ENCODE assay signal across 21 cellular contexts in genomic region chr1:1879942-1880341, GRCh38. TPM values are rescaled to one million over a fixed set of nuclear protein-coding genes. Genes with fewer than 3 reads are reported as not detected.
DNase-seq lines count a peak whose midpoint lies in the region; ATAC-seq, FAIRE-seq and TF ChIP-seq lines count a peak whose summit lies in the region.
"Had no signal": no experiment of that assay in that cellular context is flagged by ENCODE, and none has a peak within 500 bp of the region (broad histone marks: within the 10 kb centered on the region; RNA-seq: fewer than 3 reads in every experiment).

No MANE protein-coding gene starts in this region.

- TF ChIP-seq POLR2A in GM12891 (IDR thresholded peaks at IDR 0.05; ENCODE audit: low read depth, low read length) (no peak), breast epithelium (IDR thresholded peaks at IDR 0.05) (no peak)

- H3K4me1 ChIP-seq in trophoblast cell (ENCODE audit: control insufficient read depth in 1 of 2, insufficient read depth in 2 of 2, low read length in 2 of 2) (peaks cover 3 to 9% of the 10 kb centered on the region in 2 experiments), breast epithelium (peaks cover 0 to 7% of the 10 kb centered on the region in 2 donors)
- H3K4me1 ChIP-seq: BE2C had no signal

- H3K27ac Mint-ChIP-seq in T-helper 17 cell (peak overlapping the region; percentile 91), chondrocyte (ENCODE audit: unreplicated experiment) (peak overlapping the region; percentile 17)

- no peak overlapping the region for H3K4me3 ChIP-seq in trophoblast cell (ENCODE audit: low read depth, low read length)
- no peak overlapping the region for H3K4me3 ChIP-seq in breast epithelium
- H3K4me3 ChIP-seq: A549 had no signal

- peak overlapping the region; percentile 36 for H3K4me3 Mint-ChIP-seq in T-helper 17 cell
- no peak overlapping the region for H3K4me3 Mint-ChIP-seq in chondrocyte (ENCODE audit: unreplicated experiment)

- H3K36me3 Mint-ChIP-seq in T-helper 17 cell (ENCODE audit: low read depth) (peaks cover 6% of the 10 kb centered on the region), chondrocyte (ENCODE audit: low read depth) (peaks cover 10% of the 10 kb centered on the region)

- DNase-seq in GM12891 (ENCODE audit: insufficient read length, low spot score) (no peak), T-helper 17 cell (no peak), chondrocyte (ENCODE audit: low spot score) (no peak), trophoblast cell (no peak), breast epithelium (ENCODE audit: low spot score in 2 of 2) (no peak), NCI-H748 (lab: John Stamatoyannopoulos, UW; ENCODE audit: unreplicated experiment) (no peak)
- DNase-seq: BE2C; CD8-positive, alpha-beta T cell; COR-L47; DMS153; DMS79 treated with DMSO at 0.1 percent for 48 hours; EL had no signal

- H3K4me2 ChIP-seq in trophoblast cell (ENCODE audit: low read length), result no peak overlapping the region
- H3K4me2 ChIP-seq: A549 had no signal

- WGBS in trophoblast cell (ENCODE audit: extremely low coverage, insufficient coverage, insufficient read length), result no CpG with 5 or more reads among the region's 5 CpGs

- no peak overlapping the region for H4K8ac ChIP-seq in trophoblast cell (ENCODE audit: low read depth, low read length)

- peak overlapping the region; percentile 97 for H3K4ac ChIP-seq in trophoblast cell (ENCODE audit: low read depth, low read length)

- peaks cover 3% of the 10 kb centered on the region for H3K9me3 ChIP-seq in T-helper 17 cell (ENCODE audit: control insufficient read depth, low read length, poor library complexity, severe bottlenecking)
- H3K9me3 ChIP-seq in trophoblast cell (ENCODE audit: insufficient read depth, low read depth, low read length), result no peaks in the 10 kb centered on the region
- H3K9me3 ChIP-seq in breast epithelium, result no peaks in the 10 kb centered on the region
- H3K9me3 ChIP-seq: A549, BE2C had no signal

- ATAC-seq in T-helper 17 cell (no peak), GM21723 (IDR thresholded peaks at IDR 0.05; ENCODE audit: unreplicated experiment) (no peak)
- ATAC-seq: A549; CD8-positive, alpha-beta T cell; HCT116 had no signal

- no peak overlapping the region for H3K18ac ChIP-seq in trophoblast cell (ENCODE audit: low read length)

- no peak for FAIRE-seq in GM12891 (lab: Jason Lieb, UNC)
- FAIRE-seq: A549, D721Med, G401.6, H54, HepG2, HTR-8/SVneo had no signal

- no peak overlapping the region for H2BK120ac ChIP-seq in trophoblast cell (ENCODE audit: insufficient read depth, low read length, poor library complexity)

- H2AK5ac ChIP-seq in trophoblast cell (ENCODE audit: low read length), result no peak overlapping the region

- no peak overlapping the region for H2AFZ ChIP-seq in trophoblast cell (ENCODE audit: insufficient read depth, low read length, poor library complexity)

- H4K12ac ChIP-seq in trophoblast cell (ENCODE audit: low read depth, low read length), result no peak overlapping the region

- H2BK12ac ChIP-seq in trophoblast cell (ENCODE audit: low read length), result no peak overlapping the region

- H2BK5ac ChIP-seq in trophoblast cell (ENCODE audit: low read depth, low read length, poor library complexity), result no peak overlapping the region

- no peaks in the 10 kb centered on the region for H3K9me3 Mint-ChIP-seq in chondrocyte (ENCODE audit: low read depth)
- H3K9me3 Mint-ChIP-seq: CD8-positive, alpha-beta T cell had no signal

- H3K9ac ChIP-seq in trophoblast cell (ENCODE audit: low read length), result no peak overlapping the region

- H3K4me1 Mint-ChIP-seq in T-helper 17 cell (peaks cover 68% of the 10 kb centered on the region), chondrocyte (ENCODE audit: low read depth) (peaks cover 78% of the 10 kb centered on the region)

- H3K27me3 Mint-ChIP-seq in T-helper 17 cell (no peaks in the 10 kb centered on the region), chondrocyte (ENCODE audit: low read depth) (no peaks in the 10 kb centered on the region)

- H3K27me3 ChIP-seq in trophoblast cell (ENCODE audit: insufficient read depth, low read length), result no peaks in the 10 kb centered on the region
- no peaks in the 10 kb centered on the region for H3K27me3 ChIP-seq in breast epithelium
- H3K27me3 ChIP-seq: BE2C had no signal

- no peak overlapping the region for H3K27ac ChIP-seq in trophoblast cell (ENCODE audit: low read depth, low read length)
- H3K27ac ChIP-seq in breast epithelium, result no peak overlapping the region
- H3K27ac ChIP-seq: A549, C4-2B had no signal

- H3K36me3 ChIP-seq in trophoblast cell (ENCODE audit: control insufficient read depth in 1 of 2, insufficient read depth in 2 of 2, low read length in 2 of 2), result peaks cover 19 to 29% of the 10 kb centered on the region in 2 experiments
- no peaks in the 10 kb centered on the region for H3K36me3 ChIP-seq in breast epithelium

- H3K14ac ChIP-seq in trophoblast cell (ENCODE audit: low read length), result no peak overlapping the region

- no peak overlapping the region for H4K91ac ChIP-seq in trophoblast cell (ENCODE audit: low read depth, low read length)

- peaks cover 61% of the 10 kb centered on the region for H3K79me2 ChIP-seq in trophoblast cell (ENCODE audit: control insufficient read depth, insufficient read depth, low read length, poor library complexity)

- intact Hi-C loops in breast epithelium (cut with DNase I; ENCODE audit: low total_unique reads), result no loop called here

- H3K79me1 ChIP-seq in trophoblast cell (ENCODE audit: low read length), result no peaks in the 10 kb centered on the region

- TF ChIP-seq CTCF in chondrocyte (IDR thresholded peaks at IDR 0.05) (no peak), breast epithelium (IDR thresholded peaks at IDR 0.05) (no peak)

- H3K23ac ChIP-seq in trophoblast cell (ENCODE audit: low read length), result no peak overlapping the region

TF ChIP-seq in GM12891, 5 proteins besides CTCF, POLR2A, EP300 and RAD21:
- no peak for TF ChIP-seq SPI1 (IDR thresholded peaks at IDR 0.05; ENCODE audit: low read depth, low read length)
- peak; percentile 47; the same call in 1 of the 2 replicates for TF ChIP-seq POLR2AphosphoS5 (IDR thresholded peaks at IDR 0.05; ENCODE audit: low read depth, low read length)

RNA-seq across cellular contexts. Expression of gene GNB1, which starts 10.9 kb away (rescaled TPM):
- polyA plus RNA-seq in GM12891 (2012; ENCODE audit: low read depth, missing spikeins), result 158 TPM
- 100 to 1,000 TPM; 236 to 255 TPM for total RNA-seq in T-helper 17 cell
- 419 to 543 TPM (median 538 TPM) in 3 replicates for total RNA-seq in chondrocyte
- 211 and 220 TPM in 2 replicates for polyA plus RNA-seq in trophoblast cell (2013)
- total RNA-seq in breast epithelium, result 100 to 1,000 TPM; 108 to 138 (median 123) TPM

RNA-seq across cellular contexts. Expression of gene CALML6, which starts 35.1 kb away (rescaled TPM):
- 0.18 TPM for polyA plus RNA-seq in GM12891 (2012; ENCODE audit: low read depth, missing spikeins)
- total RNA-seq in T-helper 17 cell (under 1 TPM; 0.35 to 0.55 TPM), chondrocyte (2.1 to 2.3 TPM (median 2.1 TPM) in 3 replicates), breast epithelium (1 to 10 TPM in 1 of 3 donors, under 1 TPM in 1, not detected in 1; 0.33 to 1.2 TPM)
- 0.19 and 0.25 TPM in 2 replicates for polyA plus RNA-seq in trophoblast cell (2013)

RNA-seq across cellular contexts. Expression of gene TMEM52, which starts 39.1 kb away (rescaled TPM):
- 0.10 TPM for polyA plus RNA-seq in GM12891 (2012; ENCODE audit: low read depth, missing spikeins)
- total RNA-seq in T-helper 17 cell (under 1 TPM in 1 of 2 donors, not detected in 1; 0.52 TPM), chondrocyte (0.67 to 0.90 TPM (median 0.68 TPM) in 3 replicates), breast epithelium (1 to 10 TPM in 2 of 3 donors, not detected in 1; 1.6 to 2.9 TPM)
- 3.7 and 4.1 TPM in 2 replicates for polyA plus RNA-seq in trophoblast cell (2013)
